1 cellular context compared by ENCODE assay signal in the genomic region with DNA sequence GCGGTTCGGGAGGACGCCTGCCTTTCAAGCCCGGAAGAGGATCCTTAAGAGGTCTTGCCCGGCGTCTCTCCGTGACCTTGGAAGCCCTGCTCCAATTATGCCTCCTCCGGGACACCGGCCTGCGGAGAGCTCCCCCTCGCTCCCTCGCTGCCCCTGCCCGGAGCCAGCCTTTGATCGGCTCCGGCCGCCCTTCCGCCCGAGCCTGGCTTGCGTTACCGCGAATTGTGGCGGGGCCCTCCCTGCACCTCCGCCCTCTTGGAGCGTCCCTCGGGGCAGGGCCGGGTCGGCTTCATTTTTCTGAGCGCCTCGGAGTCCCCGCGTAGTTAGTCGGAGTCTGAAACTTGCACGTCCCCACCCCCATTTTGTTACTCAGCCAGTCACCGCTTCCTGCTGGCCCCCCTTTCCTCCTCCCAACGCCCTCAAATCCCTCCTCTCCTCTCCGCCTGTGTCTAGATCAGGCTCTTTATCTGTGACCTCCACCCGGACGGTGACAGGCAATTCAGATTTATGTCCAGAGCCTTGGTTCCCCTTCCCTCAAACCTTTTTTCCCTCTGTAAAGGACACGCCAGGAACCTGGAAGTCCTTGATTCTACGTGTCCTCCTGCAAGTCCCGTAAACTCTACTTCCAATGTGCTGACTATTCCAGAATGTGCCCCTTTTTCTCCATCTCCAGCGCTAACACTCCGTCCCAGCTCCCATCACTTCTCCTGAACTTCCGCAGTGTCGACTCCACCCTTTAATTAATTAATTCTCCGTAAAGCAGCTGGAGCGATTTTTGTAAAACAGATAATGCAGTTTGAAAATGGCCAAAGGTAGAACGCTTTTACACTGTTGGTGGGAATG.
A peak's percentile ranks its signal among the peaks of the same experiment; 100 is the strongest.
TF ChIP-seq lines count a peak whose summit lies in the region.

No MANE protein-coding gene starts in this region.

TF ChIP-seq in K562, 482 proteins besides CTCF, POLR2A, EP300 and RAD21 (continued from another document and continues in another):
- TF ChIP-seq, protein P1, sequence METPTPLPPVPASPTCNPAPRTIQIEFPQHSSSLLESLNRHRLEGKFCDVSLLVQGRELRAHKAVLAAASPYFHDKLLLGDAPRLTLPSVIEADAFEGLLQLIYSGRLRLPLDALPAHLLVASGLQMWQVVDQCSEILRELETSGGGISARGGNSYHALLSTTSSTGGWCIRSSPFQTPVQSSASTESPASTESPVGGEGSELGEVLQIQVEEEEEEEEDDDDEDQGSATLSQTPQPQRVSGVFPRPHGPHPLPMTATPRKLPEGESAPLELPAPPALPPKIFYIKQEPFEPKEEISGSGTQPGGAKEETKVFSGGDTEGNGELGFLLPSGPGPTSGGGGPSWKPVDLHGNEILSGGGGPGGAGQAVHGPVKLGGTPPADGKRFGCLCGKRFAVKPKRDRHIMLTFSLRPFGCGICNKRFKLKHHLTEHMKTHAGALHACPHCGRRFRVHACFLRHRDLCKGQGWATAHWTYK (CRISPR knock-in tag; IDR thresholded peaks at IDR 0.05), result peak; percentile 66; the same call in 1 of the 2 replicates
- TF ChIP-seq ZNF124 (CRISPR knock-in tag; IDR thresholded peaks at IDR 0.05) (no peak), PRPF4 (IDR thresholded peaks at IDR 0.05; ENCODE audit: insufficient read depth, low read depth, low read length, poor library complexity, severe bottlenecking) (no peak), BCL6 (CRISPR knock-in tag; IDR thresholded peaks at IDR 0.05) (0 out of 2 replicates have a peak, but pooled peaks have one; percentile 23), PCBP2 (IDR thresholded peaks at IDR 0.05; ENCODE audit: low read depth, low read length, poor library complexity, severe bottlenecking) (no peak), SUPT5H (IDR thresholded peaks at IDR 0.05) (peak; percentile 76), ZNF121 (CRISPR knock-in tag; conservative IDR thresholded peaks at IDR 0.05) (no peak), ZBTB7A (IDR thresholded peaks at IDR 0.05; ENCODE audit: borderline replicate concordance, control insufficient read depth, low read depth, low read length) (no peak; the same call in 1 of the 2 replicates), CC2D1A (IDR thresholded peaks at IDR 0.05) (peak; percentile 87; the same call in 1 of the 2 replicates), SAFB2 (IDR thresholded peaks at IDR 0.05; ENCODE audit: borderline replicate concordance, low read depth, low read length, severe bottlenecking) (no peak), STAT5B (CRISPR knock-in tag; IDR thresholded peaks at IDR 0.05) (no peak), RAD51 (IDR thresholded peaks at IDR 0.05; ENCODE audit: borderline replicate concordance, low read depth) (peak; percentile 26; the same call in 1 of the 2 replicates), YBX1 (IDR thresholded peaks at IDR 0.05) (no peak), SAFB (IDR thresholded peaks at IDR 0.05; ENCODE audit: borderline replicate concordance, low read depth, low read length) (no peak), TBL1XR1 (IDR thresholded peaks at IDR 0.05; ENCODE audit: low read length in 2 of 2) (peak in 1 of 2 experiments; percentile 69; a peak in 1 of 4 replicates), ZNF696 (CRISPR knock-in tag; conservative IDR thresholded peaks at IDR 0.05) (no peak), THRAP3 (IDR thresholded peaks at IDR 0.05; ENCODE audit: borderline replicate concordance) (no peak), ZNF785 (CRISPR knock-in tag; IDR thresholded peaks at IDR 0.05) (no peak), OTX1 (CRISPR knock-in tag; IDR thresholded peaks at IDR 0.05) (0 out of 2 replicates have a peak, but pooled peaks have one; percentile 5), ZNF436 (CRISPR knock-in tag; IDR thresholded peaks at IDR 0.05) (peak; percentile 56; the same call in 1 of the 2 replicates), NFIC (IDR thresholded peaks at IDR 0.05) (peak; percentile 72), STAT5A (IDR thresholded peaks at IDR 0.05; ENCODE audit: borderline replicate concordance, low read length) (peak; percentile 74), LCOR (CRISPR knock-in tag; IDR thresholded peaks at IDR 0.05) (peak; percentile 61; the same call in 1 of the 2 replicates), MYC (IDR thresholded peaks at IDR 0.05; ENCODE audit: low read depth, low read length) (peak; percentile 37; the same call in 1 of the 2 replicates), MYC (CRISPR knock-in tag; IDR thresholded peaks at IDR 0.05; ENCODE audit: borderline replicate concordance, low read depth) (peak; percentile 86), RNF2 (IDR thresholded peaks at IDR 0.05) (peak; percentile 91), ZSCAN32 (CRISPR knock-in tag; IDR thresholded peaks at IDR 0.05) (peak; percentile 66; the same call in 1 of the 2 replicates), KAT2B (IDR thresholded peaks at IDR 0.05; ENCODE audit: low read depth, low read length) (no peak), ZNF408 (CRISPR knock-in tag; IDR thresholded peaks at IDR 0.05; ENCODE audit: low read depth) (no peak), ELF4 (CRISPR knock-in tag; IDR thresholded peaks at IDR 0.05) (peak; percentile 91), NCOA6 (IDR thresholded peaks at IDR 0.05) (no peak), RFX7 (CRISPR knock-in tag; IDR thresholded peaks at IDR 0.05) (0 out of 2 replicates have a peak, but pooled peaks have one; percentile 26)
- TF ChIP-seq, protein P2, sequence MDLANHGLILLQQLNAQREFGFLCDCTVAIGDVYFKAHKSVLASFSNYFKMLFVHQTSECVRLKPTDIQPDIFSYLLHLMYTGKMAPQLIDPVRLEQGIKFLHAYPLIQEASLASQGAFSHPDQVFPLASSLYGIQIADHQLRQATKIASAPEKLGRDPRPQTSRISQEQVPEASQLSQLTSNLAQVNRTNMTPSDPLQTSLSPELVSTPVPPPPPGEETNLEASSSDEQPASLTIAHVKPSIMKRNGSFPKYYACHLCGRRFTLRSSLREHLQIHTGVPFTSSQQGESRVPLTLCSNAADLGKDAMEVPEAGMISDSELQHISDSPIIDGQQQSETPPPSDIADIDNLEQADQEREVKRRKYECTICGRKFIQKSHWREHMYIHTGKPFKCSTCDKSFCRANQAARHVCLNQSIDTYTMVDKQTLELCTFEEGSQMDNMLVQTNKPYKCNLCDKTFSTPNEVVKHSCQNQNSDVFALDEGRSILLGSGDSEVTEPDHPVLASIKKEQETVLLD (IDR thresholded peaks at IDR 0.05), result no peak
- TF ChIP-seq, protein P3, sequence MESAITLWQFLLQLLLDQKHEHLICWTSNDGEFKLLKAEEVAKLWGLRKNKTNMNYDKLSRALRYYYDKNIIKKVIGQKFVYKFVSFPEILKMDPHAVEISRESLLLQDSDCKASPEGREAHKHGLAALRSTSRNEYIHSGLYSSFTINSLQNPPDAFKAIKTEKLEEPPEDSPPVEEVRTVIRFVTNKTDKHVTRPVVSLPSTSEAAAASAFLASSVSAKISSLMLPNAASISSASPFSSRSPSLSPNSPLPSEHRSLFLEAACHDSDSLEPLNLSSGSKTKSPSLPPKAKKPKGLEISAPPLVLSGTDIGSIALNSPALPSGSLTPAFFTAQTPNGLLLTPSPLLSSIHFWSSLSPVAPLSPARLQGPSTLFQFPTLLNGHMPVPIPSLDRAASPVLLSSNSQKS (CRISPR knock-in tag; IDR thresholded peaks at IDR 0.05), result no peak
- TF ChIP-seq, protein P4, sequence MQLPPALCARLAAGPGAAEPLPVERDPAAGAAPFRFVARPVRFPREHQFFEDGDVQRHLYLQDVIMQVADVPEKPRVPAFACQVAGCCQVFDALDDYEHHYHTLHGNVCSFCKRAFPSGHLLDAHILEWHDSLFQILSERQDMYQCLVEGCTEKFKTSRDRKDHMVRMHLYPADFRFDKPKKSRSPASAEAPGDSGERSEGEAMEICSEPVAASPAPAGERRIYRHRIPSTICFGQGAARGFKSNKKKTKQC (CRISPR knock-in tag; IDR thresholded peaks at IDR 0.05), result no peak; the same call in 1 of the 2 replicates
- TF ChIP-seq, protein P5, sequence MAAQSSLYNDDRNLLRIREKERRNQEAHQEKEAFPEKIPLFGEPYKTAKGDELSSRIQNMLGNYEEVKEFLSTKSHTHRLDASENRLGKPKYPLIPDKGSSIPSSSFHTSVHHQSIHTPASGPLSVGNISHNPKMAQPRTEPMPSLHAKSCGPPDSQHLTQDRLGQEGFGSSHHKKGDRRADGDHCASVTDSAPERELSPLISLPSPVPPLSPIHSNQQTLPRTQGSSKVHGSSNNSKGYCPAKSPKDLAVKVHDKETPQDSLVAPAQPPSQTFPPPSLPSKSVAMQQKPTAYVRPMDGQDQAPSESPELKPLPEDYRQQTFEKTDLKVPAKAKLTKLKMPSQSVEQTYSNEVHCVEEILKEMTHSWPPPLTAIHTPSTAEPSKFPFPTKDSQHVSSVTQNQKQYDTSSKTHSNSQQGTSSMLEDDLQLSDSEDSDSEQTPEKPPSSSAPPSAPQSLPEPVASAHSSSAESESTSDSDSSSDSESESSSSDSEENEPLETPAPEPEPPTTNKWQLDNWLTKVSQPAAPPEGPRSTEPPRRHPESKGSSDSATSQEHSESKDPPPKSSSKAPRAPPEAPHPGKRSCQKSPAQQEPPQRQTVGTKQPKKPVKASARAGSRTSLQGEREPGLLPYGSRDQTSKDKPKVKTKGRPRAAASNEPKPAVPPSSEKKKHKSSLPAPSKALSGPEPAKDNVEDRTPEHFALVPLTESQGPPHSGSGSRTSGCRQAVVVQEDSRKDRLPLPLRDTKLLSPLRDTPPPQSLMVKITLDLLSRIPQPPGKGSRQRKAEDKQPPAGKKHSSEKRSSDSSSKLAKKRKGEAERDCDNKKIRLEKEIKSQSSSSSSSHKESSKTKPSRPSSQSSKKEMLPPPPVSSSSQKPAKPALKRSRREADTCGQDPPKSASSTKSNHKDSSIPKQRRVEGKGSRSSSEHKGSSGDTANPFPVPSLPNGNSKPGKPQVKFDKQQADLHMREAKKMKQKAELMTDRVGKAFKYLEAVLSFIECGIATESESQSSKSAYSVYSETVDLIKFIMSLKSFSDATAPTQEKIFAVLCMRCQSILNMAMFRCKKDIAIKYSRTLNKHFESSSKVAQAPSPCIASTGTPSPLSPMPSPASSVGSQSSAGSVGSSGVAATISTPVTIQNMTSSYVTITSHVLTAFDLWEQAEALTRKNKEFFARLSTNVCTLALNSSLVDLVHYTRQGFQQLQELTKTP (IDR thresholded peaks at IDR 0.05; ENCODE audit: low read depth in 1 of 2, partially characterized antibody in 2 of 2), result peak in 1 of 2 experiments; percentile 77
- TF ChIP-seq, protein P6, sequence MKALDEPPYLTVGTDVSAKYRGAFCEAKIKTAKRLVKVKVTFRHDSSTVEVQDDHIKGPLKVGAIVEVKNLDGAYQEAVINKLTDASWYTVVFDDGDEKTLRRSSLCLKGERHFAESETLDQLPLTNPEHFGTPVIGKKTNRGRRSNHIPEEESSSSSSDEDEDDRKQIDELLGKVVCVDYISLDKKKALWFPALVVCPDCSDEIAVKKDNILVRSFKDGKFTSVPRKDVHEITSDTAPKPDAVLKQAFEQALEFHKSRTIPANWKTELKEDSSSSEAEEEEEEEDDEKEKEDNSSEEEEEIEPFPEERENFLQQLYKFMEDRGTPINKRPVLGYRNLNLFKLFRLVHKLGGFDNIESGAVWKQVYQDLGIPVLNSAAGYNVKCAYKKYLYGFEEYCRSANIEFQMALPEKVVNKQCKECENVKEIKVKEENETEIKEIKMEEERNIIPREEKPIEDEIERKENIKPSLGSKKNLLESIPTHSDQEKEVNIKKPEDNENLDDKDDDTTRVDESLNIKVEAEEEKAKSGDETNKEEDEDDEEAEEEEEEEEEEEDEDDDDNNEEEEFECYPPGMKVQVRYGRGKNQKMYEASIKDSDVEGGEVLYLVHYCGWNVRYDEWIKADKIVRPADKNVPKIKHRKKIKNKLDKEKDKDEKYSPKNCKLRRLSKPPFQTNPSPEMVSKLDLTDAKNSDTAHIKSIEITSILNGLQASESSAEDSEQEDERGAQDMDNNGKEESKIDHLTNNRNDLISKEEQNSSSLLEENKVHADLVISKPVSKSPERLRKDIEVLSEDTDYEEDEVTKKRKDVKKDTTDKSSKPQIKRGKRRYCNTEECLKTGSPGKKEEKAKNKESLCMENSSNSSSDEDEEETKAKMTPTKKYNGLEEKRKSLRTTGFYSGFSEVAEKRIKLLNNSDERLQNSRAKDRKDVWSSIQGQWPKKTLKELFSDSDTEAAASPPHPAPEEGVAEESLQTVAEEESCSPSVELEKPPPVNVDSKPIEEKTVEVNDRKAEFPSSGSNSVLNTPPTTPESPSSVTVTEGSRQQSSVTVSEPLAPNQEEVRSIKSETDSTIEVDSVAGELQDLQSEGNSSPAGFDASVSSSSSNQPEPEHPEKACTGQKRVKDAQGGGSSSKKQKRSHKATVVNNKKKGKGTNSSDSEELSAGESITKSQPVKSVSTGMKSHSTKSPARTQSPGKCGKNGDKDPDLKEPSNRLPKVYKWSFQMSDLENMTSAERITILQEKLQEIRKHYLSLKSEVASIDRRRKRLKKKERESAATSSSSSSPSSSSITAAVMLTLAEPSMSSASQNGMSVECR (CRISPR knock-in tag; IDR thresholded peaks at IDR 0.05), result 0 out of 2 replicates have a peak, but pooled peaks have one; percentile 46
- TF ChIP-seq, protein P7, sequence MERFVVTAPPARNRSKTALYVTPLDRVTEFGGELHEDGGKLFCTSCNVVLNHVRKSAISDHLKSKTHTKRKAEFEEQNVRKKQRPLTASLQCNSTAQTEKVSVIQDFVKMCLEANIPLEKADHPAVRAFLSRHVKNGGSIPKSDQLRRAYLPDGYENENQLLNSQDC (CRISPR knock-in tag; IDR thresholded peaks at IDR 0.05), result 0 out of 2 replicates have a peak, but pooled peaks have one; percentile 27
- TF ChIP-seq, protein P8, sequence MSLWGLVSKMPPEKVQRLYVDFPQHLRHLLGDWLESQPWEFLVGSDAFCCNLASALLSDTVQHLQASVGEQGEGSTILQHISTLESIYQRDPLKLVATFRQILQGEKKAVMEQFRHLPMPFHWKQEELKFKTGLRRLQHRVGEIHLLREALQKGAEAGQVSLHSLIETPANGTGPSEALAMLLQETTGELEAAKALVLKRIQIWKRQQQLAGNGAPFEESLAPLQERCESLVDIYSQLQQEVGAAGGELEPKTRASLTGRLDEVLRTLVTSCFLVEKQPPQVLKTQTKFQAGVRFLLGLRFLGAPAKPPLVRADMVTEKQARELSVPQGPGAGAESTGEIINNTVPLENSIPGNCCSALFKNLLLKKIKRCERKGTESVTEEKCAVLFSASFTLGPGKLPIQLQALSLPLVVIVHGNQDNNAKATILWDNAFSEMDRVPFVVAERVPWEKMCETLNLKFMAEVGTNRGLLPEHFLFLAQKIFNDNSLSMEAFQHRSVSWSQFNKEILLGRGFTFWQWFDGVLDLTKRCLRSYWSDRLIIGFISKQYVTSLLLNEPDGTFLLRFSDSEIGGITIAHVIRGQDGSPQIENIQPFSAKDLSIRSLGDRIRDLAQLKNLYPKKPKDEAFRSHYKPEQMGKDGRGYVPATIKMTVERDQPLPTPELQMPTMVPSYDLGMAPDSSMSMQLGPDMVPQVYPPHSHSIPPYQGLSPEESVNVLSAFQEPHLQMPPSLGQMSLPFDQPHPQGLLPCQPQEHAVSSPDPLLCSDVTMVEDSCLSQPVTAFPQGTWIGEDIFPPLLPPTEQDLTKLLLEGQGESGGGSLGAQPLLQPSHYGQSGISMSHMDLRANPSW (CRISPR knock-in tag; IDR thresholded peaks at IDR 0.05), result no peak
- TF ChIP-seq, protein P9, sequence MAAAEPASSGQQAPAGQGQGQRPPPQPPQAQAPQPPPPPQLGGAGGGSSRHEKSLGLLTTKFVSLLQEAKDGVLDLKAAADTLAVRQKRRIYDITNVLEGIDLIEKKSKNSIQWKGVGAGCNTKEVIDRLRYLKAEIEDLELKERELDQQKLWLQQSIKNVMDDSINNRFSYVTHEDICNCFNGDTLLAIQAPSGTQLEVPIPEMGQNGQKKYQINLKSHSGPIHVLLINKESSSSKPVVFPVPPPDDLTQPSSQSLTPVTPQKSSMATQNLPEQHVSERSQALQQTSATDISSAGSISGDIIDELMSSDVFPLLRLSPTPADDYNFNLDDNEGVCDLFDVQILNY (CRISPR knock-in tag; IDR thresholded peaks at IDR 0.05), result no peak
- TF ChIP-seq, protein P10, sequence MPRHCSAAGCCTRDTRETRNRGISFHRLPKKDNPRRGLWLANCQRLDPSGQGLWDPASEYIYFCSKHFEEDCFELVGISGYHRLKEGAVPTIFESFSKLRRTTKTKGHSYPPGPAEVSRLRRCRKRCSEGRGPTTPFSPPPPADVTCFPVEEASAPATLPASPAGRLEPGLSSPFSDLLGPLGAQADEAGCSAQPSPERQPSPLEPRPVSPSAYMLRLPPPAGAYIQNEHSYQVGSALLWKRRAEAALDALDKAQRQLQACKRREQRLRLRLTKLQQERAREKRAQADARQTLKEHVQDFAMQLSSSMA (CRISPR knock-in tag; IDR thresholded peaks at IDR 0.05), result 0 out of 2 replicates have a peak, but pooled peaks have one; percentile 64
